Comparison of ENCODE assay signal across 8 cellular contexts in the genomic region with DNA sequence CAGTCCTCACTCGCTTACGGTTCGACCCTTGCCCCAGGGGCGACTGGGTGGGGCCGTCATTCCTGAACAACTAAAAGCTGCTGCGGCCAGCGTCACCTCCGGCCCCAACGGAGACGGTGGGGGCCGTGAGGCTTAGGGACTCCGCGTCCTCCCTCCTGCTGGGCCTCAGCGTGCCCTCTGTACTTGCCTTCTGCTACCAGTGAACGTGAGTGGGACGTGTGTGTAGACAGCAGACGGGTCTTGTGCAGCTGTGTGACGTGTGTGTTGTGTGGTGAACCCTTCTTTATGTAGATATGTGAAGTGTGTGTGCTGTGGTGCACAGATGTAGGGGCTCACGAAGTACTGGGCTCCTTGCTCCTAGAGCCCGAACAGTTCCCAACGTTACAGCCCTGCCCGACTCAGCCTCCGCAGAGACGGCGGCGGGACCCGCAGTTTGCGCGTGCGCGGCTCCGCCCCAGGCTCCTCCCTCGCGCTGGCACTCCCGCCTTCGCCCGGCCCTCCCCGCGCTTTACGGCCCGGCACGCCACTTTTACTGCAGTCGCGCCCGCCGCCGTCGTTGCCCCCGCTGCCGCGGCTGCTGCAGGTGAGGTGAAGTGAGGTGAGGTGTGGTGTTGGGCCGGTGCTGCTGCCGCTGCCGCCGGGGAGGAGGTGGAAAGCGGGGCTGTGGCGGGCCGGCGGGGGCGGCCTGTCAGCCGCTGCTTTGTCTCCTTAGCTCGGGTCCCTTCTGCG. TPM values are rescaled to one million over a fixed set of nuclear protein-coding genes. Genes with fewer than 3 reads are reported as not detected.
DNase-seq lines count a peak whose midpoint lies in the region; ATAC-seq, FAIRE-seq and TF ChIP-seq lines count a peak whose summit lies in the region.

A gene (plus strand): TSS at position 535 of the 729 bp plus-strand sequence. CDS start 235 bp downstream, outside the sequence.

- FAIRE-seq in bronchial epithelial cell (lab: Jason Lieb, UNC) (no peak), small intestine (lab: Jason Lieb, UNC) (no peak)

- peak within 1 kb of the TSS; percentile 63 to 78 for H3K27ac ChIP-seq in small intestine (ENCODE audit: low read depth in 1 of 2, low read length in 1 of 2)

- whole genome bisulfite sequencing in small intestine, 3 donors = 1 to 2% (median 2%) methylated on average over 48 to 63 of the region's 63 CpGs

- H3K27me3 ChIP-seq in bronchial epithelial cell (ENCODE audit: control insufficient read depth, insufficient read depth, low read length) = no peaks in the 10 kb centered on the region
- H3K27me3 ChIP-seq in small intestine (ENCODE audit: control insufficient read depth in 2 of 2, insufficient read depth in 2 of 2, low read length in 2 of 2) = no peaks in the 10 kb centered on the region

- CTCF ChIA-PET in AG04449 (lab: Yijun Ruan, JAX) (interaction anchor here (0.8 to 1.9 kb wide), 4 partner anchors 9 to 96 kb away, joined by 3 to 14 read pairs (median 3); no protein-coding TSS in a partner anchor), WTC11 (lab: Charles Lee) (interaction anchor here (1.3 kb wide), 1 partner anchor 91 kb away, joined by 5 read pairs; no protein-coding TSS in a partner anchor)

- H3K4me1 ChIP-seq in small intestine (ENCODE audit: control insufficient read depth in 2 of 2, insufficient read depth in 1 of 2, low read depth in 1 of 2, low read length in 1 of 2) = peaks cover 4 to 11% of the 10 kb centered on the region in 2 donors

- no peaks in the 10 kb centered on the region for H3K9me3 Mint-ChIP-seq in WTC11

- H3K27ac Mint-ChIP-seq in WTC11 = peak within 1 kb of the TSS; percentile 93

- ATAC-seq in GM18873 (IDR thresholded peaks at IDR 0.05; ENCODE audit: low FRiP score, unreplicated experiment) (peak; percentile 77), HG03108 (IDR thresholded peaks at IDR 0.05; ENCODE audit: unreplicated experiment) (peak; percentile 82), WTC11 (peak; percentile 96)

- TF ChIP-seq CTCF in AG04449 (IDR thresholded peaks at IDR 0.05; ENCODE audit: insufficient read depth, low read length, missing control alignments) (no peak), WTC11 (IDR thresholded peaks at IDR 0.05) (no peak), bronchial epithelial cell (IDR thresholded peaks at IDR 0.05; ENCODE audit: insufficient read depth, low read length, severe bottlenecking) (no peak)

- peaks cover 17% of the 10 kb centered on the region for H3K4me1 Mint-ChIP-seq in WTC11

- no peaks in the 10 kb centered on the region for H3K36me3 Mint-ChIP-seq in WTC11

- no peak for DNase-seq in AG04449 (ENCODE audit: low read depth, low spot score)
- DNase-seq in NCI-H2227 treated with DMSO at 0.1 percent for 48 hours (lab: John Stamatoyannopoulos, UW) = peak; percentile 81
- peak; percentile 98 for DNase-seq in WTC11 (ENCODE audit: low spot score)
- DNase-seq in bronchial epithelial cell (ENCODE audit: low read depth) = peak; percentile 76
- peak; percentile 100 for DNase-seq in iPS-NIHi11 (ENCODE audit: low spot score)
- peak; percentile 92 for DNase-seq in small intestine

- POLR2A ChIA-PET in AG04449 (lab: Yijun Ruan, JAX) = interaction anchor here (1.0 kb wide), 1 partner anchor 8 kb away, joined by 7 read pairs; no protein-coding TSS in a partner anchor
- POLR2A ChIA-PET in WTC11 (lab: Charles Lee) = interaction anchor here (1.2 kb wide), 1 partner anchor 19 kb away, joined by 3 read pairs; no protein-coding TSS in a partner anchor

- peak within 1 kb of the TSS; percentile 99 for H3K4me3 Mint-ChIP-seq in WTC11

- H3K36me3 ChIP-seq in bronchial epithelial cell (ENCODE audit: control insufficient read depth, insufficient read depth, low read length) (no peaks in the 10 kb centered on the region), small intestine (ENCODE audit: control insufficient read depth in 2 of 2, insufficient read depth in 2 of 2, low read length in 2 of 2) (no peaks in the 10 kb centered on the region)

- 0 out of 2 replicates have a peak, but pooled peaks cover 5% of the 10 kb centered on the region for H3K27me3 Mint-ChIP-seq in WTC11 (ENCODE audit: low read depth)

- H3K4me3 ChIP-seq in AG04449 (ENCODE audit: low read depth, low read length) = peak within 1 kb of the TSS; percentile 90
- peak within 1 kb of the TSS; percentile 76 for H3K4me3 ChIP-seq in bronchial epithelial cell (ENCODE audit: low read depth, low read length)
- H3K4me3 ChIP-seq in small intestine (ENCODE audit: low read depth in 1 of 2, low read length in 2 of 2) = peak within 1 kb of the TSS; percentile 76 to 94

- H3K9me3 ChIP-seq in small intestine (ENCODE audit: control insufficient read depth, low read depth) = no peaks in the 10 kb centered on the region

TF ChIP-seq in WTC11, 78 proteins besides CTCF, POLR2A, EP300 and RAD21 (continues in another document):
- no peak for TF ChIP-seq NFATC4 (CRISPR knock-in tag; IDR thresholded peaks at IDR 0.05)
- TF ChIP-seq ATF1 (CRISPR knock-in tag; IDR thresholded peaks at IDR 0.05) = no peak
- no peak for TF ChIP-seq IRF2 (CRISPR knock-in tag; IDR thresholded peaks at IDR 0.05; ENCODE audit: borderline replicate concordance, low read depth)
- TF ChIP-seq OVOL2 (CRISPR knock-in tag; IDR thresholded peaks at IDR 0.05; ENCODE audit: borderline replicate concordance) = no peak
- TF ChIP-seq, protein P1, sequence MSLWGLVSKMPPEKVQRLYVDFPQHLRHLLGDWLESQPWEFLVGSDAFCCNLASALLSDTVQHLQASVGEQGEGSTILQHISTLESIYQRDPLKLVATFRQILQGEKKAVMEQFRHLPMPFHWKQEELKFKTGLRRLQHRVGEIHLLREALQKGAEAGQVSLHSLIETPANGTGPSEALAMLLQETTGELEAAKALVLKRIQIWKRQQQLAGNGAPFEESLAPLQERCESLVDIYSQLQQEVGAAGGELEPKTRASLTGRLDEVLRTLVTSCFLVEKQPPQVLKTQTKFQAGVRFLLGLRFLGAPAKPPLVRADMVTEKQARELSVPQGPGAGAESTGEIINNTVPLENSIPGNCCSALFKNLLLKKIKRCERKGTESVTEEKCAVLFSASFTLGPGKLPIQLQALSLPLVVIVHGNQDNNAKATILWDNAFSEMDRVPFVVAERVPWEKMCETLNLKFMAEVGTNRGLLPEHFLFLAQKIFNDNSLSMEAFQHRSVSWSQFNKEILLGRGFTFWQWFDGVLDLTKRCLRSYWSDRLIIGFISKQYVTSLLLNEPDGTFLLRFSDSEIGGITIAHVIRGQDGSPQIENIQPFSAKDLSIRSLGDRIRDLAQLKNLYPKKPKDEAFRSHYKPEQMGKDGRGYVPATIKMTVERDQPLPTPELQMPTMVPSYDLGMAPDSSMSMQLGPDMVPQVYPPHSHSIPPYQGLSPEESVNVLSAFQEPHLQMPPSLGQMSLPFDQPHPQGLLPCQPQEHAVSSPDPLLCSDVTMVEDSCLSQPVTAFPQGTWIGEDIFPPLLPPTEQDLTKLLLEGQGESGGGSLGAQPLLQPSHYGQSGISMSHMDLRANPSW (CRISPR knock-in tag; conservative IDR thresholded peaks at IDR 0.05; ENCODE audit: low read depth) = no peak
- TF ChIP-seq GRHL2 (CRISPR knock-in tag; IDR thresholded peaks at IDR 0.05; ENCODE audit: insufficient replicate concordance, severe bottlenecking) = no peak
- peak; percentile 78 for TF ChIP-seq GABPB1 (CRISPR knock-in tag; IDR thresholded peaks at IDR 0.05)
- TF ChIP-seq NFYB (CRISPR knock-in tag; conservative IDR thresholded peaks at IDR 0.05; ENCODE audit: low read depth) = no peak
- TF ChIP-seq, protein P2, sequence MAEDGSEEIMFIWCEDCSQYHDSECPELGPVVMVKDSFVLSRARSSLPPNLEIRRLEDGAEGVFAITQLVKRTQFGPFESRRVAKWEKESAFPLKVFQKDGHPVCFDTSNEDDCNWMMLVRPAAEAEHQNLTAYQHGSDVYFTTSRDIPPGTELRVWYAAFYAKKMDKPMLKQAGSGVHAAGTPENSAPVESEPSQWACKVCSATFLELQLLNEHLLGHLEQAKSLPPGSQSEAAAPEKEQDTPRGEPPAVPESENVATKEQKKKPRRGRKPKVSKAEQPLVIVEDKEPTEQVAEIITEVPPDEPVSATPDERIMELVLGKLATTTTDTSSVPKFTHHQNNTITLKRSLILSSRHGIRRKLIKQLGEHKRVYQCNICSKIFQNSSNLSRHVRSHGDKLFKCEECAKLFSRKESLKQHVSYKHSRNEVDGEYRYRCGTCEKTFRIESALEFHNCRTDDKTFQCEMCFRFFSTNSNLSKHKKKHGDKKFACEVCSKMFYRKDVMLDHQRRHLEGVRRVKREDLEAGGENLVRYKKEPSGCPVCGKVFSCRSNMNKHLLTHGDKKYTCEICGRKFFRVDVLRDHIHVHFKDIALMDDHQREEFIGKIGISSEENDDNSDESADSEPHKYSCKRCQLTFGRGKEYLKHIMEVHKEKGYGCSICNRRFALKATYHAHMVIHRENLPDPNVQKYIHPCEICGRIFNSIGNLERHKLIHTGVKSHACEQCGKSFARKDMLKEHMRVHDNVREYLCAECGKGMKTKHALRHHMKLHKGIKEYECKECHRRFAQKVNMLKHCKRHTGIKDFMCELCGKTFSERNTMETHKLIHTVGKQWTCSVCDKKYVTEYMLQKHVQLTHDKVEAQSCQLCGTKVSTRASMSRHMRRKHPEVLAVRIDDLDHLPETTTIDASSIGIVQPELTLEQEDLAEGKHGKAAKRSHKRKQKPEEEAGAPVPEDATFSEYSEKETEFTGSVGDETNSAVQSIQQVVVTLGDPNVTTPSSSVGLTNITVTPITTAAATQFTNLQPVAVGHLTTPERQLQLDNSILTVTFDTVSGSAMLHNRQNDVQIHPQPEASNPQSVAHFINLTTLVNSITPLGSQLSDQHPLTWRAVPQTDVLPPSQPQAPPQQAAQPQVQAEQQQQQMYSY (CRISPR knock-in tag; IDR thresholded peaks at IDR 0.05) = no peak

RNA-seq across cellular contexts. Expression of the gene that starts here (rescaled TPM):
- total RNA-seq in WTC11 (2021) (16.9 to 18.8 TPM (median 17.4 TPM) in 3 replicates), bronchial epithelial cell (7.6 and 16.3 TPM in 2 replicates)
- polyA plus RNA-seq in small intestine = 10 to 100 TPM in 1 of 3 donors, 1 to 10 TPM in 2; 5.9 to 10.5 (median 6.9) TPM
